In genomic region chr14:21086908-21087293, GRCh38 we compare ENCODE assay signal across 12 cellular contexts. TPM values are rescaled to one million over a fixed set of nuclear protein-coding genes. Genes with fewer than 3 reads are reported as not detected.
DNase-seq lines count a peak whose midpoint lies in the region; ATAC-seq and TF ChIP-seq lines count a peak whose summit lies in the region.
"Had no signal": no experiment of that assay in that cellular context is flagged by ENCODE, and none has a peak within 500 bp of the region (broad histone marks: within the 10 kb centered on the region; RNA-seq: fewer than 3 reads in every experiment).

No MANE protein-coding gene starts in this region.

- in situ Hi-C loops in KBM-7 (cut with MboI; ENCODE audit: low pct_unique_long_range_greater_than_20kb, low sequenced_read_pairs) = no loop called here

- peak overlapping the region; percentile 81 to 83 for H3K27ac Mint-ChIP-seq in activated naive CD4-positive, alpha-beta T cell treated with anti-CD3 and anti-CD28 coated beads, Interleukin-2, amount 50 U/mL, for 72 hours
- H3K27ac Mint-ChIP-seq in naive B cell = peak overlapping the region; percentile 82 to 98 (median 94)
- H3K27ac Mint-ChIP-seq: activated CD4-positive, alpha-beta memory T cell treated with anti-CD3 and anti-CD28 coated beads, Interleukin-2, amount 10 ng/mL, durations not matched to agents 7 days and 5 days had no signal

- ATAC-seq in activated naive CD4-positive, alpha-beta T cell treated with anti-CD3 and anti-CD28 coated beads, Interleukin-2, amount 50 U/mL, for 72 hours = no peak
- ATAC-seq in naive B cell (ENCODE audit: low read depth in 2 of 2) (no peak), HG02981 (IDR thresholded peaks at IDR 0.05; ENCODE audit: unreplicated experiment) (no peak), GM19452 (IDR thresholded peaks at IDR 0.05; ENCODE audit: unreplicated experiment) (no peak)

- H3K36me3 ChIP-seq in tibial nerve = peaks cover 3 to 98% (median 13%) of the 10 kb centered on the region in 3 donors

- TF ChIP-seq POLR2A in tibial nerve (IDR thresholded peaks at IDR 0.05) = no peak

- H3K27ac ChIP-seq in caudate nucleus (ENCODE audit: low read depth, low read length) = peak overlapping the region; percentile 49
- peak overlapping the region in 3 of 4 donors; percentile 52 to 97 (median 61) for H3K27ac ChIP-seq in tibial nerve
- H3K27ac ChIP-seq: hepatocyte had no signal

- H3K27me3 Mint-ChIP-seq in naive B cell = peaks cover 0 to 6% (median 0%) of the 10 kb centered on the region in 3 donors
- H3K27me3 Mint-ChIP-seq: activated CD4-positive, alpha-beta memory T cell treated with anti-CD3 and anti-CD28 coated beads, Interleukin-2, amount 10 ng/mL, durations not matched to agents 7 days and 5 days had no signal

- no peak for TF ChIP-seq CTCF in tibial nerve (IDR thresholded peaks at IDR 0.05)

- no peaks in the 10 kb centered on the region for H3K27me3 ChIP-seq in tibial nerve
- H3K27me3 ChIP-seq: hepatocyte had no signal

- no peak for TF ChIP-seq EP300 in tibial nerve (IDR thresholded peaks at IDR 0.05)

- no peaks in the 10 kb centered on the region for H3K36me3 Mint-ChIP-seq in activated naive CD4-positive, alpha-beta T cell treated with anti-CD3 and anti-CD28 coated beads, Interleukin-2, amount 50 U/mL, for 72 hours
- no peaks in the 10 kb centered on the region for H3K36me3 Mint-ChIP-seq in naive B cell

- H3K9me3 ChIP-seq in tibial nerve = no peaks in the 10 kb centered on the region

- H3K4me1 Mint-ChIP-seq in naive B cell = peaks cover 16 to 24% (median 22%) of the 10 kb centered on the region in 3 donors

- 67 to 73% methylated on average over 4 of the region's 4 CpGs for WGBS in tibial nerve, 2 donors

- no peak overlapping the region for H3K4me3 ChIP-seq in tibial nerve
- H3K4me3 ChIP-seq: hepatocyte had no signal

- peaks cover 0 to 30% (median 5%) of the 10 kb centered on the region in 4 donors for H3K4me1 ChIP-seq in tibial nerve

- no peaks in the 10 kb centered on the region for H3K9me3 Mint-ChIP-seq in activated naive CD4-positive, alpha-beta T cell treated with anti-CD3 and anti-CD28 coated beads, Interleukin-2, amount 50 U/mL, for 72 hours
- H3K9me3 Mint-ChIP-seq in naive B cell = no peaks in the 10 kb centered on the region
- H3K9me3 Mint-ChIP-seq: activated CD4-positive, alpha-beta memory T cell treated with anti-CD3 and anti-CD28 coated beads, Interleukin-2, amount 10 ng/mL, durations not matched to agents 7 days and 5 days had no signal

- H3K4me3 Mint-ChIP-seq in naive B cell = peak overlapping the region in 1 of 8 donors; percentile 65
- H3K4me3 Mint-ChIP-seq: activated CD4-positive, alpha-beta memory T cell treated with anti-CD3 and anti-CD28 coated beads, Interleukin-2, amount 10 ng/mL, durations not matched to agents 7 days and 5 days had no signal

- DNase-seq in activated naive CD4-positive, alpha-beta T cell treated with anti-CD3 and anti-CD28 coated beads, Interleukin-2, amount 50 U/mL, for 72 hours (ENCODE audit: low spot score in 2 of 2) = no peak
- DNase-seq in activated naive CD4-positive, alpha-beta T cell treated with anti-CD3 and anti-CD28 coated beads, Interleukin-2, amount 50 U/mL, for 16 hours = no peak
- DNase-seq in caudate nucleus (lab: John Stamatoyannopoulos, UW) (no peak), naive B cell (no peak), tibial nerve (ENCODE audit: low spot score in 2 of 2) (no peak), KBM-7 (no peak)

RNA-seq across cellular contexts. Expression of gene ZNF219, which starts 11.6 kb away (rescaled TPM):
- total RNA-seq in activated naive CD4-positive, alpha-beta T cell treated with anti-CD3 and anti-CD28 coated beads, Interleukin-2, amount 50 U/mL, for 72 hours = 10 to 100 TPM; 10.0 to 21.9 TPM
- 1 to 10 TPM in 1 of 6 donors, under 1 TPM in 3, not detected in 2; 0.13 to 1.1 (median 0.56) TPM for polyA plus RNA-seq in naive B cell (ENCODE audit: low read depth in 6 of 6)
- 10 to 100 TPM; 28.6 to 90.3 (median 34.9) TPM for total RNA-seq in tibial nerve

RNA-seq across cellular contexts. Expression of gene TMEM253, which starts 14.0 kb away (rescaled TPM):
- total RNA-seq in activated naive CD4-positive, alpha-beta T cell treated with anti-CD3 and anti-CD28 coated beads, Interleukin-2, amount 50 U/mL, for 72 hours = under 1 TPM in 1 of 2 donors, not detected in 1; 0.25 TPM
- not detected for polyA plus RNA-seq in naive B cell (ENCODE audit: low read depth in 6 of 6)
- total RNA-seq in tibial nerve = under 1 TPM in 2 of 4 donors, not detected in 2; 0.44 to 0.63 TPM
- total RNA-seq: activated CD4-positive, alpha-beta memory T cell treated with anti-CD3 and anti-CD28 coated beads, Interleukin-2, amount 10 ng/mL, durations not matched to agents 7 days and 5 days; LHCN-M2 had no signal

RNA-seq across cellular contexts. Expression of gene ARHGEF40, which starts 16.8 kb away (rescaled TPM):
- total RNA-seq in activated naive CD4-positive, alpha-beta T cell treated with anti-CD3 and anti-CD28 coated beads, Interleukin-2, amount 50 U/mL, for 72 hours = under 1 TPM in 1 of 2 donors, not detected in 1; 0.23 TPM
- under 1 TPM in 5 of 6 donors, not detected in 1; 0.07 to 0.99 (median 0.27) TPM for polyA plus RNA-seq in naive B cell (ENCODE audit: low read depth in 6 of 6)
- total RNA-seq in tibial nerve = 100 to 1,000 TPM in 1 of 4 donors, 10 to 100 TPM in 3; 72.5 to 128 (median 80.9) TPM

RNA-seq across cellular contexts. Expression of gene RNASE8, which starts 29.3 kb away (rescaled TPM):
- total RNA-seq in activated naive CD4-positive, alpha-beta T cell treated with anti-CD3 and anti-CD28 coated beads, Interleukin-2, amount 50 U/mL, for 72 hours = not detected
- not detected for polyA plus RNA-seq in naive B cell (ENCODE audit: low read depth in 6 of 6)
- total RNA-seq in tibial nerve = not detected
- total RNA-seq: activated CD4-positive, alpha-beta memory T cell treated with anti-CD3 and anti-CD28 coated beads, Interleukin-2, amount 10 ng/mL, durations not matched to agents 7 days and 5 days; hepatocyte; LHCN-M2; OCI-LY7 had no signal
- polyA plus RNA-seq: hepatocyte had no signal

RNA-seq across cellular contexts. Expression of gene RNASE7, which starts 44.7 kb away (rescaled TPM):
- total RNA-seq in activated naive CD4-positive, alpha-beta T cell treated with anti-CD3 and anti-CD28 coated beads, Interleukin-2, amount 50 U/mL, for 72 hours = not detected
- not detected for polyA plus RNA-seq in naive B cell (ENCODE audit: low read depth in 6 of 6)
- not detected for total RNA-seq in tibial nerve
- total RNA-seq: activated CD4-positive, alpha-beta memory T cell treated with anti-CD3 and anti-CD28 coated beads, Interleukin-2, amount 10 ng/mL, durations not matched to agents 7 days and 5 days; hepatocyte; LHCN-M2; OCI-LY7 had no signal
- polyA plus RNA-seq: hepatocyte had no signal

Comparison
In these comparisons a context has a peak if more than half of its experiments do, and no peak if none do; other contexts are left out.
1. RNA of gene ARHGEF40, which starts 16.8 kb away (total RNA-seq): 72.5 to 128 TPM in tibial nerve; 0.23 TPM in activated naive CD4-positive, alpha-beta T cell treated with anti-CD3 and anti-CD28 coated beads, Interleukin-2, amount 50 U/mL, for 72 hours; every median in the first group is over 10 times any median in the second.